ENCODE assay signal across 12 cellular contexts in the genomic region with DNA sequence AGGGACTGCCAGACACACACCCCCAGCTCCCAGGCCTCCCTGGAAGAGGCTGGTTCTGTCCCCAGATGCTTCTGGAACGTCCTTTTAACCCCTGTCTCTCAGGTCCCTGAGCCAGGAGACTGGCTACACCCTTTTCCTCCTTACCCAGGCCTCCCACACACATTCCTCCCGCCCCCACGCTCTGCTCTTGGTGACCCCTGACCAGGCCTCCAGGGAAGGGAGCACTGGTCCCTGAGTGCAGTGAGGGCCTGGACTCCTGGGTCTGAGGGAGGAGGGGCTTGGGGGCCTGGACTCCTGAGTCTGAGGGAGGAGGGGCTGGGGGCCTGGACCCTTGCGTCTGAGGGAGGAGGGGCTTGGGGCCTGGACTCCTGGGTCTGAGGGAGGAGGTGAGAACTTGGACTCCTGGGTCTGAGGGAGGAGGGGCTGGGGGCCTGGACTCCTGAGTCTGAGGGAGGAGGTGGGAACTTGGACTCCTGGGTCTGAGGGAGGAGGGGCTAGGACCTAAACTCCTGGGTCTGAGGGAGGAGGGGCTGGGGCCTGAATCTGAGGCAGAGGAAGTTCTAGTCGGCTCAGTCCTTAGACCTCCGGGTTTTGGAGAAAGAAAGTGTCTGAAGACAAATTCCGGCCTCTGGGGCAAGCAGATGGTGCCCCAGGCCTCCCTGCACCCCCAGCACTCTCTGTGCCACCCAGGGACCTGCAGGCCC. TPM values are rescaled to one million over a fixed set of nuclear protein-coding genes. Genes with fewer than 3 reads are reported as not detected.
"Had no signal": no experiment of that assay in that cellular context is flagged by ENCODE, and none has a peak within 500 bp of the region (broad histone marks: within the 10 kb centered on the region; RNA-seq: fewer than 3 reads in every experiment).

No MANE protein-coding gene starts in this region.

- H3K4me3 ChIP-seq: ovary, right atrium auricular region, tibial artery had no signal

- H3K27ac ChIP-seq: ovary, right atrium auricular region, tibial artery had no signal

- H3K4me3 Mint-ChIP-seq: naive thymus-derived CD4-positive, alpha-beta T cell had no signal

- DNase-seq: cortex of kidney; kidney glomerular epithelial cell; naive thymus-derived CD4-positive, alpha-beta T cell; ovary; stimulated activated CD4-positive, alpha-beta T cell treated with anti-CD3 and anti-CD28 coated beads, Interleukin-12 subunit alpha, Interleukin-12 subunit beta, amount 100 ng/mL, for 4 hours; stimulated activated CD4-positive, alpha-beta T cell treated with anti-CD3 and anti-CD28 coated beads, Interleukin-4, amount 100 ng/mL, for 4 hours; stimulated activated naive CD4-positive, alpha-beta T cell treated with Interleukin-2 at 50 U/mL for 16 hours; tibial artery had no signal

- FAIRE-seq: bronchial epithelial cell had no signal

- ATAC-seq: naive thymus-derived CD4-positive, alpha-beta T cell had no signal

- H3K36me3 ChIP-seq: ovary, right atrium auricular region, tibial artery had no signal

- H3K4me1 ChIP-seq: right atrium auricular region, tibial artery had no signal

- H3K9me3 ChIP-seq: ovary, right atrium auricular region, tibial artery had no signal

- H3K27me3 ChIP-seq: ovary, right atrium auricular region had no signal

- H3K27ac Mint-ChIP-seq: naive thymus-derived CD4-positive, alpha-beta T cell had no signal

RNA-seq across cellular contexts. Expression of gene KLK6, which starts 0.5 kb away (rescaled TPM):
- total RNA-seq: fibroblast of lung; glomerular endothelial cell; naive thymus-derived CD4-positive, alpha-beta T cell; right atrium auricular region had no signal

RNA-seq across cellular contexts. Expression of gene KLK7, which starts 14.9 kb away (rescaled TPM):
- total RNA-seq: fibroblast of lung; glomerular endothelial cell; naive thymus-derived CD4-positive, alpha-beta T cell had no signal

RNA-seq across cellular contexts. Expression of gene KLK5, which starts 16.0 kb away (rescaled TPM):
- total RNA-seq: fibroblast of lung; glomerular endothelial cell; naive thymus-derived CD4-positive, alpha-beta T cell had no signal

RNA-seq across cellular contexts. Expression of gene KLK8, which starts 32.5 kb away (rescaled TPM):
- total RNA-seq: fibroblast of lung; glomerular endothelial cell; naive thymus-derived CD4-positive, alpha-beta T cell had no signal

RNA-seq across cellular contexts. Expression of gene KLK10, which starts 50.6 kb away (rescaled TPM):
- total RNA-seq: fibroblast of lung; glomerular endothelial cell; naive thymus-derived CD4-positive, alpha-beta T cell had no signal
